In genomic region chr7:150737265-150738055, GRCh38 we compare ENCODE assay signal across 8 cellular contexts. TPM values are rescaled to one million over a fixed set of nuclear protein-coding genes. Genes with fewer than 3 reads are reported as not detected.
DNase-seq lines count a peak whose midpoint lies in the region; ATAC-seq, FAIRE-seq and TF ChIP-seq lines count a peak whose summit lies in the region.

Gene GIMAP5, plus strand, starts transcription at chr7:150737418. Its CDS starts 3,467 bp downstream, at chr7:150740885.

- peak within 1 kb of the TSS; percentile 94 for H3K27ac Mint-ChIP-seq in activated naive CD8-positive, alpha-beta T cell treated with anti-CD3 and anti-CD28 coated beads, Interleukin-2, amount 50 U/mL, for 24 hours
- H3K27ac Mint-ChIP-seq in naive B cell = peak within 1 kb of the TSS in 5 of 6 donors; percentile 26 to 54 (median 47)

- peaks cover 83% of the 10 kb centered on the region for H3K4me1 Mint-ChIP-seq in activated naive CD8-positive, alpha-beta T cell treated with anti-CD3 and anti-CD28 coated beads, Interleukin-2, amount 50 U/mL, for 24 hours
- peaks cover 3 to 8% (median 6%) of the 10 kb centered on the region in 3 donors for H3K4me1 Mint-ChIP-seq in naive B cell

- FAIRE-seq in H54 (lab: Jason Lieb, UNC) = no peak

- peak within 1 kb of the TSS; percentile 91 for H3K4me3 Mint-ChIP-seq in activated naive CD8-positive, alpha-beta T cell treated with anti-CD3 and anti-CD28 coated beads, Interleukin-2, amount 50 U/mL, for 24 hours
- H3K4me3 Mint-ChIP-seq in naive B cell = peak within 1 kb of the TSS in 5 of 8 donors; percentile 60 to 70 (median 61)

- H3K9me3 Mint-ChIP-seq in activated naive CD8-positive, alpha-beta T cell treated with anti-CD3 and anti-CD28 coated beads, Interleukin-2, amount 50 U/mL, for 24 hours = peaks cover 3% of the 10 kb centered on the region
- H3K9me3 Mint-ChIP-seq in naive B cell = peaks cover 0 to 11% (median 0%) of the 10 kb centered on the region in 7 donors

- DNase-seq in MV-4-11 (lab: John Stamatoyannopoulos, UW) (peak; percentile 53), naive B cell (no peak), glomerular visceral epithelial cell (ENCODE audit: extremely low spot score) (no peak), SK-N-DZ (ENCODE audit: low spot score) (no peak), NCI-H1436 treated with DMSO at 0.1 percent for 48 hours (lab: John Stamatoyannopoulos, UW) (no peak), H54 (ENCODE audit: insufficient read length, low spot score) (no peak)
- no peak for DNase-seq in activated naive CD8-positive, alpha-beta T cell treated with anti-CD3 and anti-CD28 coated beads, Interleukin-2, amount 50 U/mL, for 24 hours

- H3K27me3 Mint-ChIP-seq in activated naive CD8-positive, alpha-beta T cell treated with anti-CD3 and anti-CD28 coated beads, Interleukin-2, amount 50 U/mL, for 24 hours = no peaks in the 10 kb centered on the region
- peaks cover 24 to 36% (median 24%) of the 10 kb centered on the region in 3 donors for H3K27me3 Mint-ChIP-seq in naive B cell

- peak; percentile 65 for ATAC-seq in GM19452 (IDR thresholded peaks at IDR 0.05; ENCODE audit: unreplicated experiment)
- ATAC-seq in activated naive CD8-positive, alpha-beta T cell treated with anti-CD3 and anti-CD28 coated beads, Interleukin-2, amount 50 U/mL, for 24 hours = peak; percentile 58
- no peak for ATAC-seq in naive B cell (ENCODE audit: low read depth in 2 of 2)

- H3K36me3 Mint-ChIP-seq in activated naive CD8-positive, alpha-beta T cell treated with anti-CD3 and anti-CD28 coated beads, Interleukin-2, amount 50 U/mL, for 24 hours (ENCODE audit: low read depth) = peaks cover 42% of the 10 kb centered on the region
- no peaks in the 10 kb centered on the region for H3K36me3 Mint-ChIP-seq in naive B cell

- no peak for TF ChIP-seq POLR2A in H54 (IDR thresholded peaks at IDR 0.05; ENCODE audit: low read depth, low read length)

RNA-seq across cellular contexts. Expression of gene GIMAP5, which starts in this region (rescaled TPM):
- 1 to 10 TPM in 3 of 6 donors, under 1 TPM in 3; 0.26 to 2.5 (median 1.1) TPM for polyA plus RNA-seq in naive B cell (ENCODE audit: low read depth in 6 of 6)
- polyA plus RNA-seq in SK-N-DZ (2014; cell fraction: cytosol; rRNA removed) = not detected in 2 replicates
- not detected in 2 replicates for polyA plus RNA-seq in SK-N-DZ (2014; cell fraction: nucleus; rRNA removed)

Comparison
In these comparisons a context has a peak if more than half of its experiments do, and no peak if none do; other contexts are left out.
1. ATAC-seq: peak in GM19452 (single experiment) and activated naive CD8-positive, alpha-beta T cell treated with anti-CD3 and anti-CD28 coated beads, Interleukin-2, amount 50 U/mL, for 24 hours (single experiment); none in naive B cell (0 of 2).